In genomic region chr11:16613401-16614381, GRCh38 we compare ENCODE assay signal across 8 cellular contexts.
DNase-seq lines count a peak whose midpoint lies in the region; ATAC-seq and TF ChIP-seq lines count a peak whose summit lies in the region.

No MANE protein-coding gene starts in this region.

- H3K27me3 ChIP-seq in MM.1S (replicated peaks; ENCODE audit: insufficient read depth, low read length) (peaks cover 27% of the 10 kb centered on the region), adipocyte (replicated peaks; ENCODE audit: control insufficient read depth, insufficient read depth, low read length) (peaks cover 82% of the 10 kb centered on the region), heart left ventricle (peaks cover 0 to 78% (median 5%) of the 10 kb centered on the region in 9 donors), parathyroid adenoma (ENCODE audit: control insufficient read depth, insufficient read depth, low read length) (no peaks in the 10 kb centered on the region), uterus (peaks cover 4 to 60% of the 10 kb centered on the region in 2 donors)

- ATAC-seq in heart left ventricle = peak; percentile 96 to 98 (median 97)

- H3K9me2 ChIP-seq in MM.1S (replicated peaks; ENCODE audit: insufficient read depth, low read length) = no peaks in the 10 kb centered on the region

- H3K9me3 Mint-ChIP-seq in HFFc6 = no peaks in the 10 kb centered on the region

- H2AFZ ChIP-seq in MM.1S (ENCODE audit: low read length) = peak overlapping the region; percentile 74
- H2AFZ ChIP-seq in parathyroid adenoma = peak overlapping the region; percentile 68

- H3F3A ChIP-seq in MM.1S (ENCODE audit: insufficient read depth, low read length) = no peaks in the 10 kb centered on the region

- peaks cover 17% of the 10 kb centered on the region for H3K27me3 Mint-ChIP-seq in HFFc6 (ENCODE audit: insufficient read depth)

- WGBS in heart left ventricle, 4 donors = 1% methylated on average over 29 to 74 of the region's 74 CpGs

- peaks cover 16% of the 10 kb centered on the region for H3K4me1 Mint-ChIP-seq in HFFc6 (ENCODE audit: low read depth)

- no peak for TF ChIP-seq POLR2A in heart left ventricle (IDR thresholded peaks at IDR 0.05)
- TF ChIP-seq POLR2A in uterus (IDR thresholded peaks at IDR 0.05) = no peak

- H3K36me3 ChIP-seq in MM.1S (replicated peaks; ENCODE audit: insufficient read depth, low read length) (no peaks in the 10 kb centered on the region), adipocyte (ENCODE audit: control insufficient read depth, insufficient read depth, low read length, severe bottlenecking) (no peaks in the 10 kb centered on the region), heart left ventricle (no peaks in the 10 kb centered on the region), parathyroid adenoma (ENCODE audit: control insufficient read depth, insufficient read depth, low read length) (no peaks in the 10 kb centered on the region), uterus (peaks cover 0 to 3% of the 10 kb centered on the region in 2 donors)

- peak overlapping the region; percentile 90 for H3K4me3 Mint-ChIP-seq in HFFc6

- intact Hi-C loops in heart left ventricle (cut with DNase I) = loop anchor here (1.0 to 10.0 kb wide), 16 partner anchors 671 to 1289 kb away; no protein-coding TSS in a partner anchor
- intact Hi-C loops in uterus (cut with DNase I; ENCODE audit: low total_unique reads) = no loop called here

- no peaks in the 10 kb centered on the region for H4K20me1 ChIP-seq in MM.1S (ENCODE audit: insufficient read depth, low read length)

- H3K9me3 ChIP-seq in MM.1S (replicated peaks; ENCODE audit: insufficient read depth, low read length) (no peaks in the 10 kb centered on the region), adipocyte (ENCODE audit: control insufficient read depth, low read length) (no peaks in the 10 kb centered on the region), heart left ventricle (no peaks in the 10 kb centered on the region), parathyroid adenoma (ENCODE audit: control insufficient read depth, low read length) (no peaks in the 10 kb centered on the region), uterus (no peaks in the 10 kb centered on the region)

- H3K36me3 Mint-ChIP-seq in HFFc6 (ENCODE audit: low read depth) = no peaks in the 10 kb centered on the region

- peak overlapping the region; percentile 80 for H3K4me2 ChIP-seq in MM.1S (ENCODE audit: low read depth, low read length)
- H3K4me2 ChIP-seq in parathyroid adenoma (ENCODE audit: low read length) = peak overlapping the region; percentile 65

- H3K27ac Mint-ChIP-seq in HFFc6 = no peak overlapping the region

- DNase-seq in GM12864 (ENCODE audit: low read depth) = peak; percentile 22
- DNase-seq in HFFc6 = peak; percentile 72
- peak; percentile 85 for DNase-seq in MM.1S
- peak; percentile 54 for DNase-seq in SHP77 treated with DMSO at 0.1 percent for 48 hours (lab: John Stamatoyannopoulos, UW)
- peak; percentile 97 for DNase-seq in adipocyte (ENCODE audit: low read depth)
- peak; percentile 88 to 94 (median 91) for DNase-seq in heart left ventricle
- DNase-seq in uterus = peak; percentile 69 to 78

- H3K9ac ChIP-seq in MM.1S (ENCODE audit: low read length) (peak overlapping the region; percentile 20; the same call in 1 of the 2 replicates), adipocyte (ENCODE audit: low read length) (peak overlapping the region; percentile 24), parathyroid adenoma (no peak overlapping the region)

- H3K4me3 ChIP-seq in GM12864 (ENCODE audit: low read depth, low read length) = no peak overlapping the region
- H3K4me3 ChIP-seq in MM.1S (ENCODE audit: low read length) = peak overlapping the region; percentile 58
- peak overlapping the region; percentile 77 for H3K4me3 ChIP-seq in adipocyte (ENCODE audit: low read length)
- peak overlapping the region; percentile 21 to 69 (median 56) for H3K4me3 ChIP-seq in heart left ventricle
- peak overlapping the region; percentile 41 for H3K4me3 ChIP-seq in parathyroid adenoma (ENCODE audit: low read depth, low read length)
- peak overlapping the region; percentile 5 to 29 for H3K4me3 ChIP-seq in uterus

- TF ChIP-seq CTCF in GM12864 (IDR thresholded peaks at IDR 0.05; ENCODE audit: low read depth, low read length, missing control alignments) (peak; percentile 93), HFFc6 (IDR thresholded peaks at IDR 0.05) (peak; percentile 85), MM.1S (IDR thresholded peaks at IDR 0.05; ENCODE audit: low read length) (peak; percentile 88), heart left ventricle (IDR thresholded peaks at IDR 0.05) (peak; percentile 83 to 97 (median 91)), parathyroid adenoma (IDR thresholded peaks at IDR 0.05) (peak; percentile 68), uterus (IDR thresholded peaks at IDR 0.05) (peak; percentile 81 to 82 (median 82))

- 0 out of 2 replicates have a peak, but pooled peaks cover 4% of the 10 kb centered on the region for H3K4me1 ChIP-seq in MM.1S (ENCODE audit: low read length)
- peaks cover 10% of the 10 kb centered on the region for H3K4me1 ChIP-seq in adipocyte (ENCODE audit: control insufficient read depth, insufficient read depth, low read length)
- H3K4me1 ChIP-seq in heart left ventricle = peaks cover 0 to 26% (median 8%) of the 10 kb centered on the region in 12 donors
- no peaks in the 10 kb centered on the region for H3K4me1 ChIP-seq in parathyroid adenoma
- no peaks in the 10 kb centered on the region for H3K4me1 ChIP-seq in uterus

- H3K79me2 ChIP-seq in MM.1S (ENCODE audit: low read length) (no peaks in the 10 kb centered on the region), parathyroid adenoma (no peaks in the 10 kb centered on the region)

- H3K27ac ChIP-seq in MM.1S (ENCODE audit: low read length) (no peak overlapping the region), heart left ventricle (peak overlapping the region; percentile 49 to 90 (median 82)), parathyroid adenoma (no peak overlapping the region), uterus (no peak overlapping the region)

Comparison
In these comparisons a context has a peak if more than half of its experiments do, and no peak if none do; other contexts are left out.
1. DNase-seq: peak in every context shown above with its lines; median percentile 97 in adipocyte; 91 in heart left ventricle; 85 in MM.1S; 74 in uterus; 72 in HFFc6; 54 in SHP77 treated with DMSO at 0.1 percent for 48 hours; 22 in GM12864.
2. H3K27ac ChIP-seq: peak in heart left ventricle (12 of 12); none in MM.1S (single experiment), parathyroid adenoma (single experiment) and uterus (0 of 2).
3. Peak in every context shown above with its lines, with median percentiles within 50 percentile points of each other: CTCF ChIP-seq.